Comparison of ENCODE assay signal across 25 cellular contexts in genomic region chr5:165673499-165673898, GRCh38.
"Had no signal": no experiment of that assay in that cellular context is flagged by ENCODE, and none has a peak within 500 bp of the region (broad histone marks: within the 10 kb centered on the region; RNA-seq: fewer than 3 reads in every experiment).

No MANE protein-coding gene starts in this region.

- FAIRE-seq: endometrium, islet of Langerhans, keratinocyte had no signal

- DNase-seq: colonic mucosa; cortex of kidney; effector CD8-positive, alpha-beta T cell; effector memory CD8-positive, alpha-beta T cell; endodermal cell; erythroblast; esophagus squamous epithelium; foreskin fibroblast; foreskin melanocyte; gastrocnemius medialis; glutamatergic neuron; head of caudate nucleus; heart right ventricle; hippocampal formation; left cardiac atrium; left ventricle myocardium inferior; lower lobe of right lung; mesenchymal stem cell; mucosa of descending colon; naive B cell had no signal

- H3K4me1 ChIP-seq: colonic mucosa, esophagus squamous epithelium, gastrocnemius medialis, heart right ventricle, left ventricle myocardium inferior, lower lobe of right lung had no signal

- H3K27me3 ChIP-seq: colonic mucosa, esophagus squamous epithelium, gastrocnemius medialis, heart right ventricle had no signal

- H3K9me3 ChIP-seq: colonic mucosa, esophagus squamous epithelium, gastrocnemius medialis, heart right ventricle, left ventricle myocardium inferior, lower lobe of right lung, mucosa of descending colon had no signal

- H3K36me3 ChIP-seq: colonic mucosa, esophagus squamous epithelium, gastrocnemius medialis, heart right ventricle, left ventricle myocardium inferior, lower lobe of right lung had no signal

- H3K4me3 ChIP-seq: colonic mucosa, esophagus squamous epithelium, gastrocnemius medialis, heart right ventricle, left ventricle myocardium inferior, lower lobe of right lung, mucosa of descending colon had no signal

- ATAC-seq: effector memory CD8-positive, alpha-beta T cell; esophagus mucosa; gastrocnemius medialis; heart right ventricle; left cardiac atrium; lower lobe of right lung; mucosa of descending colon had no signal

- H3K27ac ChIP-seq: colonic mucosa, epithelial cell of prostate, esophagus squamous epithelium, gastrocnemius medialis, heart right ventricle, left ventricle myocardium inferior, lower lobe of right lung had no signal
